ENCODE assay signal across 8 cellular contexts in the genomic region with DNA sequence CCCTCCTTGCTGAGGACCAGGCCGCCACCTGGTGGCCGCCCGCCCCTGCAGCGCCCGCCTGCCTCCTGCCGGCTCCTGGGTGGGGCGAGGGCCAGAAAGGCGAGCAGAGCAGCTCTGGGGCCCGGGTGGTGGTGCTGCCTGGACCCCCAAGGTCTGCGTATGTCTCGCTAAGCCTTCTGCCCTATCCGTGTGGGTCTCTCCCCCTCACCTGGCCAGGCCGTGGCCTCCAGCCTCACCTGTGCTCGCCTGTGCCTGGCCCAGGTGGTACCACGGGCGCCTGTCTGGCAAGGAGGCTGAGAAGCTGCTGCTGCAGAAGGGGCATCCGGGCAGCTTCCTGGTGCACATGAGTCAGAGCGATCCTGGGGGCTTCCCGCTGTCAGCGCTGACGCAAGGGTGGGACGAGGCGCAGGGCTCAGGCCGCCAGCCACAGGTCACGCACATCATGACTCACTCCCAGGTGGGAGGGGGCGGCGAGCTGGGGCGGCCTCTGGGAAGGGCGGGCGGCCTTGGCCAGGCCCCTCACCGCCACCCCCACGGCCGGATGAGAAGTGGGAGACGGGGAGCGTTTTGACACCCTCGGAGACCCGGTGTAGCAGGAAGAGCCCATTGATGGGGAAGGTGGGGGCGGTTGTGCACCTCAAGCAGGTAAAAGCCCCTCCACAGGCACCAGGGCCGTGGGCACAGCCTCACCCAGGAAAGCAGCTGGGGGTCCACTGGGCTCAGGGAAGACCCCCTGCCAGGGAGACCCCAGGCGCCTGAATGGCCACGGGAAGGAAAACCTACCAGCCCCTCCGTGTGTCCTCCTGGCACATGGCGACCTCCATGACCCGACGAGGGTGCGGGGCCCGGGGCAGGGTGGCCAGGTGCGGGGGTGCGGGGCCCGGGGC.
A peak's percentile ranks its signal among the peaks of the same experiment; 100 is the strongest.
DNase-seq lines count a peak whose midpoint lies in the region; ATAC-seq and TF ChIP-seq lines count a peak whose summit lies in the region.

No MANE protein-coding gene starts in this region.

- peak overlapping the region; percentile 70; the same call in 1 of the 2 replicates for H3K4me2 ChIP-seq in KMS-11

- peak overlapping the region; percentile 34; the same call in 1 of the 2 replicates for H2AFZ ChIP-seq in KMS-11 (ENCODE audit: low read depth)

- H3K27me3 ChIP-seq in KMS-11 (ENCODE audit: insufficient read depth, low read depth), result peaks cover 75% of the 10 kb centered on the region

- ATAC-seq in GM21576 (IDR thresholded peaks at IDR 0.05; ENCODE audit: unreplicated experiment), result peak; percentile 51

- H3K27ac ChIP-seq in KMS-11, result no peak overlapping the region

- H3K36me3 ChIP-seq in KMS-11 (ENCODE audit: insufficient read depth), result no peaks in the 10 kb centered on the region

- no peak overlapping the region for H3K9ac ChIP-seq in KMS-11

- TF ChIP-seq CTCF in KMS-11 (conservative IDR thresholded peaks at IDR 0.05; ENCODE audit: low read depth, low read length), result peak; percentile 87

- peaks cover 40% of the 10 kb centered on the region for H3K4me1 ChIP-seq in KMS-11 (ENCODE audit: low read depth, poor library complexity, severe bottlenecking)

- H4K20me1 ChIP-seq in KMS-11 (ENCODE audit: insufficient read depth), result no peaks in the 10 kb centered on the region

- peak; percentile 81 for DNase-seq in ELF-1 (ENCODE audit: low read depth, low spot score)
- peak; percentile 85 for DNase-seq in T1000 (lab: John Stamatoyannopoulos, UW)
- peak; percentile 94 for DNase-seq in astrocyte of the hippocampus (ENCODE audit: low read depth, low spot score)
- DNase-seq in inferior parietal cortex (ENCODE audit: extremely low spot score), result peak; percentile 31
- peak; percentile 91 for DNase-seq in stimulated activated CD4-positive, alpha-beta T cell treated with anti-CD3 and anti-CD28 coated beads, Interleukin-4, amount 100 ng/mL, for 1 hour
- DNase-seq in NCI-H2107 (lab: John Stamatoyannopoulos, UW), result no peak

- no peak overlapping the region for H3K4me3 ChIP-seq in KMS-11 (IDR thresholded peaks at IDR 0.05; ENCODE audit: insufficient read depth, low read depth, low read length)

- no peaks in the 10 kb centered on the region for H3K79me2 ChIP-seq in KMS-11 (ENCODE audit: insufficient read depth, low read depth)
